Comparison of ENCODE assay signal across 11 cellular contexts in genomic region chr1:27719286-27720251, GRCh38. TPM values are rescaled to one million over a fixed set of nuclear protein-coding genes. Genes with fewer than 3 reads are reported as not detected.
DNase-seq lines count a peak whose midpoint lies in the region; ATAC-seq and TF ChIP-seq lines count a peak whose summit lies in the region.
"Had no signal": no experiment of that assay in that cellular context is flagged by ENCODE, and none has a peak within 500 bp of the region (broad histone marks: within the 10 kb centered on the region; RNA-seq: fewer than 3 reads in every experiment).

No MANE protein-coding gene starts in this region.

- peaks cover under 1% of the 10 kb centered on the region for H3K4me1 Mint-ChIP-seq in activated B cell treated with CpG ODN at 0.5 μM for 24 hours

- H3K9me3 Mint-ChIP-seq in activated B cell treated with CpG ODN at 0.5 μM for 24 hours, result peaks cover 11% of the 10 kb centered on the region

- CTCF ChIA-PET in activated B cell treated with CpG ODN at 0.5 μM for 24 hours (lab: Charles Lee), result interaction anchor here (0.7 to 1.5 kb wide), 2 partner anchors 49 to 111 kb away, joined by 3 to 9 read pairs; no protein-coding TSS in a partner anchor

- peaks cover 15% of the 10 kb centered on the region for H3K27me3 Mint-ChIP-seq in activated B cell treated with CpG ODN at 0.5 μM for 24 hours

- ATAC-seq in activated B cell treated with CpG ODN at 0.5 μM for 24 hours (ENCODE audit: low read depth) (peak; percentile 21), GM19463 (IDR thresholded peaks at IDR 0.05; ENCODE audit: unreplicated experiment) (no peak), GM21423 (IDR thresholded peaks at IDR 0.05; ENCODE audit: unreplicated experiment) (no peak)
- ATAC-seq: sciatic nerve; stimulated activated naive CD8-positive, alpha-beta T cell treated with anti-CD3 and anti-CD28 coated beads, Interleukin-15, Interleukin-2, amounts not matched to agents 100 U/mL and 50 U/mL, for 24 hours had no signal

- H3K27ac ChIP-seq in C4-2B, result no peak overlapping the region

- TF ChIP-seq CTCF in C4-2B (conservative IDR thresholded peaks at IDR 0.05) (peak; percentile 30), activated B cell treated with CpG ODN at 0.5 μM for 24 hours (IDR thresholded peaks at IDR 0.05) (no peak)

- H3K4me3 Mint-ChIP-seq in activated B cell treated with CpG ODN at 0.5 μM for 24 hours, result no peak overlapping the region

- no peak overlapping the region for H3K27ac Mint-ChIP-seq in activated B cell treated with CpG ODN at 0.5 μM for 24 hours

- H3K36me3 Mint-ChIP-seq in activated B cell treated with CpG ODN at 0.5 μM for 24 hours (ENCODE audit: low read depth), result no peaks in the 10 kb centered on the region

- intact Hi-C loops in activated B cell treated with CpG ODN at 0.5 μM for 24 hours (cut with micrococcal nuclease) (loop anchor here (1.0 kb wide), 1 partner anchor 50 kb away; no protein-coding TSS in a partner anchor), posterior vena cava (cut with DNase I) (loop anchor here in 1 of 2 donors (10.0 kb wide), 1 partner anchor 45 kb away; the partner anchor contains the start of gene IFI6)

- DNase-seq in HT-29 (ENCODE audit: low spot score) (peak; percentile 47), activated B cell treated with CpG ODN at 0.5 μM for 24 hours (no peak), lung microvascular endothelial cell (ENCODE audit: low read depth in 2 of 2) (peak; percentile 9 to 14), posterior vena cava (ENCODE audit: low spot score) (no peak)
- DNase-seq in activated CD8-positive, alpha-beta memory T cell treated with anti-CD3 and anti-CD28 coated beads, Interleukin-2, amount 50 U/mL, for 48 hours, result no peak
- DNase-seq: NCI-H510A treated with DMSO at 0.1 percent for 48 hours; stimulated activated naive CD8-positive, alpha-beta T cell treated with anti-CD3 and anti-CD28 coated beads, Interleukin-15, Interleukin-2, amounts not matched to agents 100 U/mL and 50 U/mL, for 24 hours had no signal

- POLR2A ChIA-PET in activated B cell treated with CpG ODN at 0.5 μM for 24 hours (lab: Charles Lee), result interaction anchor here (0.5 to 0.7 kb wide), 3 partner anchors 8 to 354 kb away, joined by 3 to 5 read pairs (median 4); no protein-coding TSS in a partner anchor

RNA-seq across cellular contexts. Expression of gene FAM76A, which starts 6.2 kb away (rescaled TPM):
- total RNA-seq in HT-29 (2014; rRNA removed; shearing (Covaris generic)), result 7.4 and 7.5 TPM in 2 replicates
- total RNA-seq in activated B cell treated with CpG ODN at 0.5 μM for 24 hours (14.9 and 19.3 TPM in 2 replicates), lung microvascular endothelial cell (5.4 and 9.1 TPM in 2 replicates), posterior vena cava (10 to 100 TPM; 16.5 to 21.0 TPM)

RNA-seq across cellular contexts. Expression of gene IFI6, which starts 47.6 kb away (rescaled TPM):
- 84.5 and 178 TPM in 2 replicates for total RNA-seq in HT-29 (2014; rRNA removed; shearing (Covaris generic))
- 10.9 and 11.4 TPM in 2 replicates for total RNA-seq in activated B cell treated with CpG ODN at 0.5 μM for 24 hours
- total RNA-seq in lung microvascular endothelial cell, result 19.2 and 21.4 TPM in 2 replicates
- 100 to 1,000 TPM in 1 of 2 donors, 10 to 100 TPM in 1; 55.2 to 104 TPM for total RNA-seq in posterior vena cava

RNA-seq across cellular contexts. Expression of gene STX12, which starts 53.5 kb away (rescaled TPM):
- total RNA-seq in HT-29 (2014; rRNA removed; shearing (Covaris generic)), result 16.3 and 18.7 TPM in 2 replicates
- total RNA-seq in activated B cell treated with CpG ODN at 0.5 μM for 24 hours, result 33.5 and 42.4 TPM in 2 replicates
- 56.9 and 78.2 TPM in 2 replicates for total RNA-seq in lung microvascular endothelial cell
- total RNA-seq in posterior vena cava, result 10 to 100 TPM; 59.2 to 62.9 TPM

Comparison
In these comparisons a context has a peak if more than half of its experiments do, and no peak if none do; other contexts are left out.
1. DNase-seq: peak in HT-29 (single experiment) and lung microvascular endothelial cell (2 of 2); none in activated B cell treated with CpG ODN at 0.5 μM for 24 hours (single experiment), posterior vena cava (single experiment) and activated CD8-positive, alpha-beta memory T cell treated with anti-CD3 and anti-CD28 coated beads, Interleukin-2, amount 50 U/mL, for 48 hours (single experiment).